1 cellular context compared by ENCODE assay signal in the genomic region with DNA sequence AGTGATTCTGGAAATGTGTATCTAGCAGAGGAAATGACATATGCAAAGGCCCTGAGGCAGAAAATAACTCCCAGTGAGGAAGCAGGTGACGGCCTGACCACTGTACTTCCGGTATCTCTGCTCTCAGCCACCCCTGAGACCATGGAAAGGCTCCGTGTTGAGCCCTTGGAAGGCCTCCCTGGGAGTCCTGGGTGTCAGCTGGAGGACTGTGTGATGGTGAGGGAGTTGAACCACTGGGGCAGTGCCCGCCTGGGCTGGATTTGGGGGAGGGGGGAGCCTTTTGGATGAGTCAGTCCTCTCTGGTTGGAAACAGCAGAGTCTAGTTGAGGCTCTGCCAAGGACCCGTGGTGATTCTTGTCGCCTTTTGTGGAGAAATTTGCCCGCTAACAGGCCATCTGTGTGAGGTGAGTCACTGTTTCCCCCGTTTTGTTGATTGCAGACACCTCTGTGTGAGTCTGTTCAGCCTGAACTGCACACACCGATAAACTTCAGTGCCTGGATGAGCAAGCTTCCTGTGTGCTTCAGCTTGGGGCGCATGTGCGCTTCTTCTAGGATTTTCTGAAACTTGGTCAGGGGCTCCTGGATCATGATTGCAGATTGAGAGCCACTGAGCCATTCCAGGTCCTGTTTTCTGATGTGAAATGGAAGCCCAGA.
TF ChIP-seq lines count a peak whose summit lies in the region.

No MANE protein-coding gene starts in this region.

TF ChIP-seq in GM23338, 12 proteins besides CTCF, POLR2A, EP300 and RAD21 (continued from another document):
- TF ChIP-seq, protein P1, sequence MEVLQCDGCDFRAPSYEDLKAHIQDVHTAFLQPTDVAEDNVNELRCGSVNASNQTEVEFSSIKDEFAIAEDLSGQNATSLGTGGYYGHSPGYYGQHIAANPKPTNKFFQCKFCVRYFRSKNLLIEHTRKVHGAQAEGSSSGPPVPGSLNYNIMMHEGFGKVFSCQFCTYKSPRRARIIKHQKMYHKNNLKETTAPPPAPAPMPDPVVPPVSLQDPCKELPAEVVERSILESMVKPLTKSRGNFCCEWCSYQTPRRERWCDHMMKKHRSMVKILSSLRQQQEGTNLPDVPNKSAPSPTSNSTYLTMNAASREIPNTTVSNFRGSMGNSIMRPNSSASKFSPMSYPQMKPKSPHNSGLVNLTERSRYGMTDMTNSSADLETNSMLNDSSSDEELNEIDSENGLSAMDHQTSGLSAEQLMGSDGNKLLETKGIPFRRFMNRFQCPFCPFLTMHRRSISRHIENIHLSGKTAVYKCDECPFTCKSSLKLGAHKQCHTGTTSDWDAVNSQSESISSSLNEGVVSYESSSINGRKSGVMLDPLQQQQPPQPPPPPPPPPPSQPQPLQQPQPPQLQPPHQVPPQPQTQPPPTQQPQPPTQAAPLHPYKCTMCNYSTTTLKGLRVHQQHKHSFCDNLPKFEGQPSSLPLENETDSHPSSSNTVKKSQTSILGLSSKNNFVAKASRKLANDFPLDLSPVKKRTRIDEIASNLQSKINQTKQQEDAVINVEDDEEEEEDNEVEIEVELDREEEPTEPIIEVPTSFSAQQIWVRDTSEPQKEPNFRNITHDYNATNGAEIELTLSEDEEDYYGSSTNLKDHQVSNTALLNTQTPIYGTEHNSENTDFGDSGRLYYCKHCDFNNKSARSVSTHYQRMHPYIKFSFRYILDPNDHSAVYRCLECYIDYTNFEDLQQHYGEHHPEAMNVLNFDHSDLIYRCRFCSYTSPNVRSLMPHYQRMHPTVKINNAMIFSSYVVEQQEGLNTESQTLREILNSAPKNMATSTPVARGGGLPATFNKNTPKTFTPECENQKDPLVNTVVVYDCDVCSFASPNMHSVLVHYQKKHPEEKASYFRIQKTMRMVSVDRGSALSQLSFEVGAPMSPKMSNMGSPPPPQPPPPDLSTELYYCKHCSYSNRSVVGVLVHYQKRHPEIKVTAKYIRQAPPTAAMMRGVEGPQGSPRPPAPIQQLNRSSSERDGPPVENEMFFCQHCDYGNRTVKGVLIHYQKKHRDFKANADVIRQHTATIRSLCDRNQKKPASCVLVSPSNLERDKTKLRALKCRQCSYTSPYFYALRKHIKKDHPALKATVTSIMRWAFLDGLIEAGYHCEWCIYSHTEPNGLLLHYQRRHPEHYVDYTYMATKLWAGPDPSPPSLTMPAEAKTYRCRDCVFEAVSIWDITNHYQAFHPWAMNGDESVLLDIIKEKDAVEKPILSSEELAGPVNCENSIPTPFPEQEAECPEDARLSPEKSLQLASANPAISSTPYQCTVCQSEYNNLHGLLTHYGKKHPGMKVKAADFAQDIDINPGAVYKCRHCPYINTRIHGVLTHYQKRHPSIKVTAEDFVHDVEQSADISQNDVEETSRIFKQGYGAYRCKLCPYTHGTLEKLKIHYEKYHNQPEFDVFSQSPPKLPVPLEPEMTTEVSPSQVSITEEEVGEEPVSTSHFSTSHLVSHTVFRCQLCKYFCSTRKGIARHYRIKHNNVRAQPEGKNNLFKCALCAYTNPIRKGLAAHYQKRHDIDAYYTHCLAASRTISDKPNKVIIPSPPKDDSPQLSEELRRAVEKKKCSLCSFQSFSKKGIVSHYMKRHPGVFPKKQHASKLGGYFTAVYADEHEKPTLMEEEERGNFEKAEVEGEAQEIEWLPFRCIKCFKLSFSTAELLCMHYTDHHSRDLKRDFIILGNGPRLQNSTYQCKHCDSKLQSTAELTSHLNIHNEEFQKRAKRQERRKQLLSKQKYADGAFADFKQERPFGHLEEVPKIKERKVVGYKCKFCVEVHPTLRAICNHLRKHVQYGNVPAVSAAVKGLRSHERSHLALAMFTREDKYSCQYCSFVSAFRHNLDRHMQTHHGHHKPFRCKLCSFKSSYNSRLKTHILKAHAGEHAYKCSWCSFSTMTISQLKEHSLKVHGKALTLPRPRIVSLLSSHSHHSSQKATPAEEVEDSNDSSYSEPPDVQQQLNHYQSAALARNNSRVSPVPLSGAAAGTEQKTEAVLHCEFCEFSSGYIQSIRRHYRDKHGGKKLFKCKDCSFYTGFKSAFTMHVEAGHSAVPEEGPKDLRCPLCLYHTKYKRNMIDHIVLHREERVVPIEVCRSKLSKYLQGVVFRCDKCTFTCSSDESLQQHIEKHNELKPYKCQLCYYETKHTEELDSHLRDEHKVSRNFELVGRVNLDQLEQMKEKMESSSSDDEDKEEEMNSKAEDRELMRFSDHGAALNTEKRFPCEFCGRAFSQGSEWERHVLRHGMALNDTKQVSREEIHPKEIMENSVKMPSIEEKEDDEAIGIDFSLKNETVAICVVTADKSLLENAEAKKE (CRISPR knock-in tag; IDR thresholded peaks at IDR 0.05), result no peak
